23 cellular contexts compared by ENCODE assay signal in genomic region chr2:160434254-160434948, GRCh38. TPM values are rescaled to one million over a fixed set of nuclear protein-coding genes. Genes with fewer than 3 reads are reported as not detected.
DNase-seq lines count a peak whose midpoint lies in the region; ATAC-seq and TF ChIP-seq lines count a peak whose summit lies in the region.
"Had no signal": no experiment of that assay in that cellular context is flagged by ENCODE, and none has a peak within 500 bp of the region (broad histone marks: within the 10 kb centered on the region; RNA-seq: fewer than 3 reads in every experiment).

No MANE protein-coding gene starts in this region.

- ATAC-seq in SK-N-SH treated with all-trans-retinoic acid at 6 μM for 48 hours = peak; percentile 56; the same call in 2 of the 3 replicates
- no peak for ATAC-seq in lower lobe of right lung
- ATAC-seq in GM18909 (IDR thresholded peaks at IDR 0.05; ENCODE audit: poor library complexity, unreplicated experiment) = no peak
- ATAC-seq in GM18502 (IDR thresholded peaks at IDR 0.05; ENCODE audit: poor library complexity, unreplicated experiment) = no peak
- ATAC-seq: body of pancreas had no signal

- no peak overlapping the region for H3K4me3 ChIP-seq in mammary epithelial cell (replicated peaks in 1 of 3; ENCODE audit: insufficient read depth in 1 of 3, low read depth in 2 of 3, low read length in 3 of 3)
- H3K4me3 ChIP-seq in lower lobe of right lung = no peak overlapping the region
- H3K4me3 ChIP-seq in right atrium auricular region = no peak overlapping the region
- H3K4me3 ChIP-seq: body of pancreas, pancreas, upper lobe of left lung had no signal

- no peaks in the 10 kb centered on the region for H3K9me3 ChIP-seq in mammary epithelial cell (replicated peaks; ENCODE audit: insufficient read depth, low read length)
- peaks cover 5% of the 10 kb centered on the region for H3K9me3 ChIP-seq in lower lobe of right lung
- H3K9me3 ChIP-seq in right atrium auricular region = peaks cover 0 to 8% of the 10 kb centered on the region in 2 donors
- H3K9me3 ChIP-seq: pancreas had no signal

- TF ChIP-seq CTCF in mammary epithelial cell (conservative IDR thresholded peaks at IDR 0.05 in 1 of 2, IDR thresholded peaks at IDR 0.05 in 1 of 2; ENCODE audit: extremely low read depth in 1 of 2, insufficient read depth in 1 of 2, low read depth in 1 of 2, low read length in 2 of 2) (no peak), MCF 10A (IDR thresholded peaks at IDR 0.05; ENCODE audit: unreplicated experiment) (no peak), lower lobe of right lung (IDR thresholded peaks at IDR 0.05) (no peak), right atrium auricular region (IDR thresholded peaks at IDR 0.05) (no peak)

- H3K27me3 ChIP-seq in mammary epithelial cell (ENCODE audit: insufficient read depth, low read length) (no peaks in the 10 kb centered on the region), lower lobe of right lung (ENCODE audit: low read depth) (no peaks in the 10 kb centered on the region), right atrium auricular region (no peaks in the 10 kb centered on the region)
- H3K27me3 ChIP-seq: body of pancreas, pancreas, upper lobe of left lung had no signal

- intact Hi-C loops in mammary epithelial cell (cut with micrococcal nuclease) = no loop called here
- intact Hi-C loops in MCF 10A (cut with micrococcal nuclease) = loop anchor here (10.0 kb wide), 1 partner anchor 310 kb away; no protein-coding TSS in a partner anchor
- intact Hi-C loops in lower lobe of right lung (cut with DNase I) = no loop called here

- CTCF ChIA-PET in mammary epithelial cell (lab: Charles Lee; ENCODE audit: low non-redundant PET) = interaction anchor here (0.6 kb wide), 1 partner anchor 55 kb away, joined by 4 read pairs; no protein-coding TSS in a partner anchor
- CTCF ChIA-PET in MCF 10A (lab: Yijun Ruan, JAX) = interaction anchor here (0.5 to 1.4 kb wide), 7 partner anchors 8 to 561 kb away, joined by 3 to 5 read pairs (median 3); no protein-coding TSS in a partner anchor

- H3K4me2 ChIP-seq in mammary epithelial cell (ENCODE audit: insufficient read depth, low read depth, low read length) = no peak overlapping the region
- H3K4me2 ChIP-seq: KMS-11 had no signal

- no TSS peak for BruUV-seq in mammary epithelial cell (replicated peaks; lab: Mats Ljungman, UMichigan)
- no TSS peak for BruUV-seq in MCF 10A (replicated peaks; lab: Mats Ljungman, UMichigan)

- no peak overlapping the region for H3K4me3 Mint-ChIP-seq in MCF 10A (ENCODE audit: unreplicated experiment)
- H3K4me3 Mint-ChIP-seq: stimulated activated naive CD8-positive, alpha-beta T cell treated with anti-CD3 and anti-CD28 coated beads, Interleukin-15, Interleukin-2, amounts not matched to agents 100 ng/mL and 50 ng/mL, for 24 hours had no signal

- no peak overlapping the region for H2AFZ ChIP-seq in mammary epithelial cell (ENCODE audit: low read depth, low read length)

- no peaks in the 10 kb centered on the region for H3K27me3 Mint-ChIP-seq in MCF 10A (ENCODE audit: insufficient read depth, unreplicated experiment)
- H3K27me3 Mint-ChIP-seq: activated naive CD8-positive, alpha-beta T cell treated with anti-CD3 and anti-CD28 coated beads, Interleukin-2, amount 10 ng/mL, durations not matched to agents 7 days and 5 days; stimulated activated naive CD8-positive, alpha-beta T cell treated with anti-CD3 and anti-CD28 coated beads, Interleukin-15, Interleukin-2, amounts not matched to agents 100 ng/mL and 50 ng/mL, for 24 hours had no signal

- in situ Hi-C loops in mammary epithelial cell (cut with MboI; ENCODE audit: low sequenced_read_pairs in 2 of 2) = no loop called here

- H3K4me1 ChIP-seq in mammary epithelial cell (ENCODE audit: insufficient read depth, low read length) = peaks cover 32% of the 10 kb centered on the region
- peaks cover 32% of the 10 kb centered on the region for H3K4me1 ChIP-seq in lower lobe of right lung
- H3K4me1 ChIP-seq in right atrium auricular region = peaks cover 0 to 30% of the 10 kb centered on the region in 2 donors

- H3K36me3 Mint-ChIP-seq in MCF 10A (ENCODE audit: insufficient read depth, unreplicated experiment) = no peaks in the 10 kb centered on the region

- dilution Hi-C loops in mammary epithelial cell (cut with HindIII; ENCODE audit: low sequenced_read_pairs) = no loop called here

- H3K4me1 Mint-ChIP-seq in MCF 10A (ENCODE audit: insufficient read depth, unreplicated experiment) = peaks cover 16% of the 10 kb centered on the region

- H3K79me2 ChIP-seq in mammary epithelial cell (ENCODE audit: insufficient read depth, low read length) = peaks cover 49% of the 10 kb centered on the region

- no peaks in the 10 kb centered on the region for H4K20me1 ChIP-seq in mammary epithelial cell (ENCODE audit: insufficient read depth, low read length)

- WGBS in mammary epithelial cell (ENCODE audit: low coverage, missing lambda C conversion rate) = 96% methylated on average over 3 of the region's 3 CpGs

- H3K36me3 ChIP-seq in mammary epithelial cell (ENCODE audit: insufficient read depth, low read length) (no peaks in the 10 kb centered on the region), lower lobe of right lung (no peaks in the 10 kb centered on the region), right atrium auricular region (no peaks in the 10 kb centered on the region)
- H3K36me3 ChIP-seq: pancreas, upper lobe of left lung had no signal

- POLR2A ChIA-PET in MCF 10A (lab: Yijun Ruan, JAX) = interaction anchor here (0.7 to 1.7 kb wide), 4 partner anchors 11 to 535 kb away, joined by 3 to 5 read pairs (median 4); no protein-coding TSS in a partner anchor

- no peaks in the 10 kb centered on the region for H3K9me3 Mint-ChIP-seq in MCF 10A (ENCODE audit: unreplicated experiment)

- no peak overlapping the region for H3K9ac ChIP-seq in mammary epithelial cell (ENCODE audit: insufficient read depth, low read length)
- H3K9ac ChIP-seq: KMS-11 had no signal

- DNase-seq in mammary epithelial cell (no peak), MCF 10A (ENCODE audit: unreplicated experiment) (no peak), lower lobe of right lung (no peak), NCI-H2196 treated with DMSO at 0.1 percent for 48 hours (lab: John Stamatoyannopoulos, UW; ENCODE audit: unreplicated experiment) (no peak), right atrium auricular region (ENCODE audit: low spot score) (no peak)
- DNase-seq: activated CD4-positive, alpha-beta T cell treated with anti-CD3 and anti-CD28 coated beads for 1 hour; activated naive CD8-positive, alpha-beta T cell treated with anti-CD3 and anti-CD28 coated beads, Interleukin-2, amount 10 ng/mL, durations not matched to agents 7 days and 5 days; body of pancreas; C1 segment of cervical spinal cord; DMS 273 treated with DMSO at 0.1 percent for 48 hours; GDM1; head of caudate nucleus; NCI-H1048; NCI-H774; OCI-M1; pancreas; stimulated activated CD4-positive, alpha-beta T cell treated with anti-CD3 and anti-CD28 coated beads, Interleukin-1b, Interleukin-23, amount 100 ng/mL, for 48 hours; upper lobe of left lung had no signal

- no peak overlapping the region for H3K27ac Mint-ChIP-seq in MCF 10A (ENCODE audit: low read depth, unreplicated experiment)
- H3K27ac Mint-ChIP-seq: activated naive CD8-positive, alpha-beta T cell treated with anti-CD3 and anti-CD28 coated beads, Interleukin-2, amount 10 ng/mL, durations not matched to agents 7 days and 5 days; stimulated activated naive CD8-positive, alpha-beta T cell treated with anti-CD3 and anti-CD28 coated beads, Interleukin-15, Interleukin-2, amounts not matched to agents 100 ng/mL and 50 ng/mL, for 24 hours had no signal

- H3K27ac ChIP-seq in mammary epithelial cell (ENCODE audit: insufficient read depth, low read depth, low read length) = peak overlapping the region; percentile 8
- H3K27ac ChIP-seq in lower lobe of right lung = peak overlapping the region; percentile 42
- peak overlapping the region in 1 of 2 donors; percentile 17 for H3K27ac ChIP-seq in right atrium auricular region
- H3K27ac ChIP-seq: body of pancreas, KMS-11, pancreas had no signal

TF ChIP-seq in SK-N-SH treated with all-trans-retinoic acid at 6 μM for 48 hours, 23 proteins besides CTCF, POLR2A, EP300 and RAD21 (continues in another document):
- TF ChIP-seq PPARA (CRISPR knock-in tag; IDR thresholded peaks at IDR 0.05; ENCODE audit: borderline replicate concordance) = no peak
- no peak for TF ChIP-seq ZNF8 (CRISPR knock-in tag; IDR thresholded peaks at IDR 0.05)
- TF ChIP-seq ISL1 (CRISPR knock-in tag; IDR thresholded peaks at IDR 0.05) = peak; percentile 31; the same call in 1 of the 2 replicates
- TF ChIP-seq ZNF70 (CRISPR knock-in tag; IDR thresholded peaks at IDR 0.05) = no peak
- no peak for TF ChIP-seq TSHZ2 (CRISPR knock-in tag; IDR thresholded peaks at IDR 0.05)

RNA-seq across cellular contexts. Expression of gene RBMS1, which starts 59.2 kb away (rescaled TPM):
- total RNA-seq in mammary epithelial cell (10 to 100 TPM; 54.8 to 61.3 TPM), MCF 10A (2022) (65.4 and 66.8 TPM in 2 replicates), lower lobe of right lung (95.3 TPM), right atrium auricular region (10 to 100 TPM; 52.3 to 57.0 TPM)
- polyA plus RNA-seq in mammary epithelial cell = 60.1 TPM
- 22.9 TPM for polyA minus RNA-seq in mammary epithelial cell
